1 cellular context compared by ENCODE assay signal in genomic region chr11:60192564-60192963, GRCh38. TPM values are rescaled to one million over a fixed set of nuclear protein-coding genes. Genes with fewer than 3 reads are reported as not detected.
"Had no signal": no experiment of that assay in that cellular context is flagged by ENCODE, and none has a peak within 500 bp of the region (broad histone marks: within the 10 kb centered on the region; RNA-seq: fewer than 3 reads in every experiment).

No MANE protein-coding gene starts in this region.

RNA-seq across cellular contexts. Expression of gene MS4A6A, which starts 9.7 kb away (rescaled TPM):
- polyA plus RNA-seq: neural cell had no signal

RNA-seq across cellular contexts. Expression of gene MS4A4E, which starts 50.4 kb away (rescaled TPM):
- polyA plus RNA-seq: neural cell had no signal
